1 cellular context compared by ENCODE assay signal in genomic region chr22:41311487-41311886, GRCh38.
TF ChIP-seq lines count a peak whose summit lies in the region.

No MANE protein-coding gene starts in this region.

TF ChIP-seq in SK-N-SH, 30 proteins besides CTCF, POLR2A, EP300 and RAD21 (continued from another document):
- TF ChIP-seq RXRA (IDR thresholded peaks at IDR 0.05; ENCODE audit: borderline replicate concordance, low read depth) = no peak
- TF ChIP-seq TEAD4 (IDR thresholded peaks at IDR 0.05; ENCODE audit: borderline replicate concordance, insufficient read depth) = no peak
- TF ChIP-seq RCOR1 (IDR thresholded peaks at IDR 0.05; ENCODE audit: low read length) = no peak
- TF ChIP-seq GATA2 (CRISPR knock-in tag; IDR thresholded peaks at IDR 0.05) = no peak
- TF ChIP-seq USF2 (IDR thresholded peaks at IDR 0.05; ENCODE audit: borderline replicate concordance, low read depth, low read length) = no peak
- no peak for TF ChIP-seq ZBTB33 (IDR thresholded peaks at IDR 0.05; ENCODE audit: borderline replicate concordance, low read depth)
- no peak for TF ChIP-seq FOXM1 (IDR thresholded peaks at IDR 0.05; ENCODE audit: low read depth)
- no peak for TF ChIP-seq TCF12 (IDR thresholded peaks at IDR 0.05)
- TF ChIP-seq NFIC (IDR thresholded peaks at IDR 0.05; ENCODE audit: borderline replicate concordance) = no peak
- TF ChIP-seq MEF2A (IDR thresholded peaks at IDR 0.05; ENCODE audit: borderline replicate concordance, low read depth) = no peak
- TF ChIP-seq IRF3 (IDR thresholded peaks at IDR 0.05; ENCODE audit: low read depth, low read length) = no peak
- no peak for TF ChIP-seq SMC3 (IDR thresholded peaks at IDR 0.05; ENCODE audit: low read depth, low read length)
- no peak for TF ChIP-seq PBX3 (IDR thresholded peaks at IDR 0.05)
